Comparison of ENCODE assay signal across 13 cellular contexts in the genomic region with DNA sequence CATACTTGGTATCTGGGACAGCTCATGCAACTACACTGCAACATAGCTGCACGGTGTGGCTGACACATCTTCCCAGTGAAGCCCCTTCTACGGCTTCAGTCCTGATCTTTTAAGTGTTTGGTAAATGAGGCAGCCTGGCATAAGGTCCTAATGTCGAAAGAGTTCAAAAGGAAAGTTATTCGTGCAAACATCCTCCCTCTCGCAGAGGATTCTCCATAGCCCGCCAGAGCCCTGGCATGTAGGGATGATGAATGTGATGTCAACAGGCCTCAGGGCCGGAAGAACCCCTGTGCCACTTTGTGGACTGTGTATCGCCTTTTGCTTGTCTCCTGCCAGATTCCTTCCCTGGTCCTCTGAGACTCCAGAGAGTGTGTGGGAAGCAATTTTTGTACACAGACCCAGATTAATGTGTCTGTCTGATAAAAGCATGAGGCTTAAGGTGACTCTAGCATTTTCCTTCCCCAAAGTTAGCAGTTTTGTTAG.
A peak's percentile ranks its signal among the peaks of the same experiment; 100 is the strongest.
DNase-seq lines count a peak whose midpoint lies in the region; ATAC-seq and TF ChIP-seq lines count a peak whose summit lies in the region.
"Had no signal": no experiment of that assay in that cellular context is flagged by ENCODE, and none has a peak within 500 bp of the region (broad histone marks: within the 10 kb centered on the region; RNA-seq: fewer than 3 reads in every experiment).

No MANE protein-coding gene starts in this region.

- H2BK120ac ChIP-seq in IMR-90 (ENCODE audit: low read depth, low read length) = peak overlapping the region; percentile 48

- TF ChIP-seq POLR2A in IMR-90 (IDR thresholded peaks at IDR 0.05; ENCODE audit: low read depth, low read length) = no peak
- TF ChIP-seq POLR2A in right lobe of liver (IDR thresholded peaks at IDR 0.05) = no peak
- no peak for TF ChIP-seq POLR2A in transverse colon (IDR thresholded peaks at IDR 0.05)

- intact Hi-C loops in IMR-90 (cut with micrococcal nuclease) (no loop called here), right lobe of liver (cut with DNase I) (no loop called here), transverse colon (cut with DNase I; ENCODE audit: low total_unique reads) (no loop called here)

- H3K4me3 ChIP-seq in IMR-90 (ENCODE audit: insufficient read depth, low read depth, low read length) = no peak overlapping the region
- peak overlapping the region in 1 of 2 donors; percentile 4 for H3K4me3 ChIP-seq in duodenal mucosa (ENCODE audit: low read depth in 1 of 2, low read length in 2 of 2)
- peak overlapping the region in 1 of 3 donors; percentile 23 for H3K4me3 ChIP-seq in right lobe of liver
- H3K4me3 ChIP-seq in transverse colon = no peak overlapping the region
- H3K4me3 ChIP-seq: coronary artery had no signal

- ATAC-seq in IMR-90 (ENCODE audit: low read depth) (peak; percentile 18; the same call in 1 of the 2 replicates), right lobe of liver (peak; percentile 65 to 71 (median 68))
- ATAC-seq: activated CD8-positive, alpha-beta T cell treated with anti-CD3 and anti-CD28 coated beads, Interleukin-2, amount 10 ng/mL, durations not matched to agents 7 days and 5 days had no signal

- in situ Hi-C loops in IMR-90 (cut with MboI; ENCODE audit: low sequenced_read_pairs) = no loop called here
- in situ Hi-C loops in transverse colon (cut with MboI; ENCODE audit: low pct_ligation_motif_present in 1 of 4, low pct_unique_long_range_greater_than_20kb in 1 of 4, low sequenced_read_pairs in 3 of 4) = no loop called here

- no TSS peak for BruUV-seq in IMR-90 (replicated peaks; lab: Mats Ljungman, UMichigan)

- H3K4me1 ChIP-seq in IMR-90 (ENCODE audit: control insufficient read depth, insufficient read depth, low read length) (peaks cover 12% of the 10 kb centered on the region), duodenal mucosa (ENCODE audit: control insufficient read depth in 1 of 2, insufficient read depth in 2 of 2, low read length in 2 of 2) (peaks cover 27 to 50% of the 10 kb centered on the region in 2 donors), right lobe of liver (peaks cover 0 to 25% (median 12%) of the 10 kb centered on the region in 4 donors), transverse colon (peaks cover 6 to 34% (median 21%) of the 10 kb centered on the region in 4 donors)
- H3K4me1 ChIP-seq: parathyroid adenoma had no signal

- H3K36me3 ChIP-seq in IMR-90 (ENCODE audit: control insufficient read depth, insufficient read depth, low read length) (no peaks in the 10 kb centered on the region), duodenal mucosa (ENCODE audit: control insufficient read depth in 1 of 2, insufficient read depth in 2 of 2, low read length in 2 of 2) (no peaks in the 10 kb centered on the region), right lobe of liver (no peaks in the 10 kb centered on the region), transverse colon (no peaks in the 10 kb centered on the region)

- H3K9me3 ChIP-seq in IMR-90 (ENCODE audit: control insufficient read depth, insufficient read depth, low read length) = no peaks in the 10 kb centered on the region
- H3K9me3 ChIP-seq in duodenal mucosa (ENCODE audit: control insufficient read depth in 1 of 2, low read length in 2 of 2) = no peaks in the 10 kb centered on the region
- no peaks in the 10 kb centered on the region for H3K9me3 ChIP-seq in right lobe of liver
- no peaks in the 10 kb centered on the region for H3K9me3 ChIP-seq in transverse colon

- peak overlapping the region; percentile 27 to 48 for H4K8ac ChIP-seq in IMR-90 (ENCODE audit: low read depth in 2 of 2, low read length in 2 of 2)

- H2BK20ac ChIP-seq in IMR-90 (ENCODE audit: low read depth, low read length) = peak overlapping the region; percentile 59

- DNase-seq in IMR-90 = no peak
- DNase-seq in right lobe of liver = peak; percentile 42 to 67 (median 63)
- DNase-seq in transverse colon = no peak
- DNase-seq in GF-D8 (lab: John Stamatoyannopoulos, UW) = no peak
- DNase-seq in activated T-cell treated with anti-CD3 and anti-CD28 coated beads, Interleukin-2, amount 50 U/mL, for 1 hour = no peak
- no peak for DNase-seq in NCI-H1930 (lab: John Stamatoyannopoulos, UW)
- DNase-seq: activated CD8-positive, alpha-beta T cell treated with anti-CD3 and anti-CD28 coated beads, Interleukin-2, amount 10 ng/mL, durations not matched to agents 7 days and 5 days; CD4-positive, CD25-positive, alpha-beta regulatory T cell; NCI-H1436; NCI-H510A had no signal

- H3K14ac ChIP-seq in IMR-90 (replicated peaks; ENCODE audit: low read depth, low read length) = peak overlapping the region; percentile 34; the same call in 1 of the 2 replicates

- POLR2A ChIA-PET in IMR-90 (lab: Charles Lee; ENCODE audit: unreplicated experiment) = no interaction called here

- H2AK9ac ChIP-seq in IMR-90 (replicated peaks; ENCODE audit: low read depth, low read length, poor library complexity) = peak overlapping the region; percentile 8

- CTCF ChIA-PET in IMR-90 (lab: Yijun Ruan, JAX) = no interaction called here

- no peak for TF ChIP-seq CTCF in IMR-90 (conservative IDR thresholded peaks at IDR 0.05; ENCODE audit: low read depth, low read length)
- TF ChIP-seq CTCF in right lobe of liver (IDR thresholded peaks at IDR 0.05) = no peak
- TF ChIP-seq CTCF in transverse colon (IDR thresholded peaks at IDR 0.05) = no peak

- H3K18ac ChIP-seq in IMR-90 (ENCODE audit: low read depth, low read length) = peak overlapping the region; percentile 20; the same call in 1 of the 2 replicates

- peak overlapping the region; percentile 65 for H2AFZ ChIP-seq in IMR-90 (replicated peaks; ENCODE audit: low read length, poor library complexity)
- H2AFZ ChIP-seq: parathyroid adenoma had no signal

- WGBS in IMR-90 (ENCODE audit: extremely low coverage in 2 of 2, insufficient read length in 1 of 2), 2 experiments = 20% methylated on average over 2 of the region's 8 CpGs; no CpG with 5 or more reads in 1 of the 2 experiments
- WGBS in right lobe of liver (ENCODE audit: insufficient coverage, low coverage, low lambda C conversion rate, missing lambda C conversion rate) = 11% methylated on average over 8 of the region's 8 CpGs
- WGBS in transverse colon (ENCODE audit: low coverage in 1 of 2), 2 donors = 22 to 33% methylated on average over 3 to 8 of the region's 8 CpGs

- H3K27me3 ChIP-seq in IMR-90 (ENCODE audit: control insufficient read depth, insufficient read depth, low read length) (no peaks in the 10 kb centered on the region), duodenal mucosa (ENCODE audit: control insufficient read depth in 1 of 2, insufficient read depth in 2 of 2, low read length in 2 of 2) (no peaks in the 10 kb centered on the region), right lobe of liver (no peaks in the 10 kb centered on the region), transverse colon (no peaks in the 10 kb centered on the region)

- H2BK5ac ChIP-seq in IMR-90 (ENCODE audit: low read depth, low read length, poor library complexity, severe bottlenecking) = no peak overlapping the region

- TF ChIP-seq EP300 in transverse colon (IDR thresholded peaks at IDR 0.05; ENCODE audit: low read depth) = no peak

- no peaks in the 10 kb centered on the region for H4K20me1 ChIP-seq in IMR-90 (ENCODE audit: insufficient read depth, low read length)

- H3K27ac ChIP-seq in IMR-90 (ENCODE audit: insufficient read depth, low read length) (no peak overlapping the region), duodenal mucosa (ENCODE audit: low read depth, low read length) (peak overlapping the region; percentile 73), right lobe of liver (peak overlapping the region; percentile 75 to 93 (median 91)), transverse colon (peak overlapping the region; percentile 82 to 91 (median 87))
- H3K27ac ChIP-seq: coronary artery, parathyroid adenoma had no signal

- H2BK15ac ChIP-seq in IMR-90 (ENCODE audit: low read depth, low read length) = peak overlapping the region; percentile 12; the same call in 1 of the 3 replicates

- no peaks in the 10 kb centered on the region for H3K79me1 ChIP-seq in IMR-90 (ENCODE audit: low read depth in 1 of 2, low read length in 2 of 2)

- H3K4me2 ChIP-seq in IMR-90 (ENCODE audit: low read depth, low read length) = 0 out of 2 replicates have a peak overlapping the region, but pooled peaks have one; percentile 0

- H3K9me1 ChIP-seq in IMR-90 (ENCODE audit: insufficient read depth, low read length) = peaks cover 7% of the 10 kb centered on the region

- peak overlapping the region; percentile 17 for H3K4ac ChIP-seq in IMR-90 (ENCODE audit: low read depth, low read length)

- 0 out of 2 replicates have a peak overlapping the region, but pooled peaks have one; percentile 47 for H3K23ac ChIP-seq in IMR-90 (ENCODE audit: low read depth, low read length)

- TF ChIP-seq RAD21 in IMR-90 (IDR thresholded peaks at IDR 0.05; ENCODE audit: low read length) = no peak

- peak overlapping the region; percentile 28 for H4K91ac ChIP-seq in IMR-90 (ENCODE audit: insufficient read depth, low read depth, low read length)

- dilution Hi-C loops in IMR-90 (cut with HindIII; ENCODE audit: low sequenced_read_pairs, unreplicated experiment) = no loop called here

- H3K56ac ChIP-seq in IMR-90 (ENCODE audit: extremely low read depth, insufficient read depth, low read length) = no peak overlapping the region

- H2AK5ac ChIP-seq in IMR-90 (ENCODE audit: low read depth, low read length) = peak overlapping the region; percentile 7; the same call in 1 of the 2 replicates

- H4K5ac ChIP-seq in IMR-90 (ENCODE audit: low read depth, low read length) = no peak overlapping the region

- H3K9ac ChIP-seq in IMR-90 (ENCODE audit: low read depth, low read length) = no peak overlapping the region
- peak overlapping the region; percentile 42 to 53 for H3K9ac ChIP-seq in duodenal mucosa (ENCODE audit: low read depth in 1 of 2, low read length in 2 of 2)
- H3K9ac ChIP-seq: parathyroid adenoma had no signal

TF ChIP-seq in IMR-90, 13 proteins besides CTCF, POLR2A, EP300 and RAD21:
- TF ChIP-seq CEBPB (IDR thresholded peaks at IDR 0.05; ENCODE audit: low read depth, low read length) (no peak), NFE2L2 (IDR thresholded peaks at IDR 0.05; ENCODE audit: low read depth, low read length) (no peak), RFX5 (IDR thresholded peaks at IDR 0.05; ENCODE audit: low read depth, low read length) (no peak), SMC3 (IDR thresholded peaks at IDR 0.05; ENCODE audit: low read depth, low read length) (no peak), MAFK (IDR thresholded peaks at IDR 0.05; ENCODE audit: low read depth, low read length) (no peak), RCOR1 (IDR thresholded peaks at IDR 0.05; ENCODE audit: insufficient replicate concordance, low read length) (no peak), CHD1 (IDR thresholded peaks at IDR 0.05; ENCODE audit: low read depth, low read length) (no peak), MXI1 (IDR thresholded peaks at IDR 0.05; ENCODE audit: borderline replicate concordance, low read depth, low read length) (no peak), BHLHE40 (IDR thresholded peaks at IDR 0.05; ENCODE audit: low read depth, low read length) (no peak)

Comparison
In these comparisons a context has a peak if more than half of its experiments do, and no peak if none do; other contexts are left out.
1. DNase-seq: peak in right lobe of liver (3 of 3); none in IMR-90 (single experiment), transverse colon (single experiment), GF-D8 (single experiment), activated T-cell treated with anti-CD3 and anti-CD28 coated beads, Interleukin-2, amount 50 U/mL, for 1 hour (single experiment) and NCI-H1930 (0 of 2).